8 cellular contexts compared by ENCODE assay signal in genomic region chr19:55703790-55704215, GRCh38. TPM values are rescaled to one million over a fixed set of nuclear protein-coding genes. Genes with fewer than 3 reads are reported as not detected.
DNase-seq lines count a peak whose midpoint lies in the region; ATAC-seq, FAIRE-seq and TF ChIP-seq lines count a peak whose summit lies in the region.

No MANE protein-coding gene starts in this region.

- no peak overlapping the region for H3K9ac ChIP-seq in NT2/D1 (ENCODE audit: insufficient read length, low read depth)

- peaks cover 25% of the 10 kb centered on the region for H3K36me3 Mint-ChIP-seq in activated naive CD8-positive, alpha-beta T cell treated with anti-CD3 and anti-CD28 coated beads, Interleukin-2, amount 50 U/mL, for 24 hours (ENCODE audit: low read depth)

- H3K27me3 ChIP-seq in BE2C (peaks cover 15% of the 10 kb centered on the region), NT2/D1 (ENCODE audit: insufficient read depth, insufficient read length) (peaks cover 4% of the 10 kb centered on the region)

- H3K27ac Mint-ChIP-seq in activated naive CD8-positive, alpha-beta T cell treated with anti-CD3 and anti-CD28 coated beads, Interleukin-2, amount 50 U/mL, for 24 hours = no peak overlapping the region

- no peaks in the 10 kb centered on the region for H3K9me3 ChIP-seq in BE2C
- no peaks in the 10 kb centered on the region for H3K9me3 ChIP-seq in NT2/D1 (ENCODE audit: insufficient read depth, low read length)

- peak; percentile 30 for ATAC-seq in activated naive CD8-positive, alpha-beta T cell treated with anti-CD3 and anti-CD28 coated beads, Interleukin-2, amount 50 U/mL, for 24 hours
- ATAC-seq in GM19351 (IDR thresholded peaks at IDR 0.05; ENCODE audit: unreplicated experiment) = no peak

- H3K4me3 Mint-ChIP-seq in activated naive CD8-positive, alpha-beta T cell treated with anti-CD3 and anti-CD28 coated beads, Interleukin-2, amount 50 U/mL, for 24 hours = no peak overlapping the region

- H3K4me1 ChIP-seq in BE2C (no peaks in the 10 kb centered on the region), NT2/D1 (ENCODE audit: insufficient read depth, insufficient read length) (no peaks in the 10 kb centered on the region)

- FAIRE-seq in RCC 7860 (lab: Jason Lieb, UNC) = no peak

- peak; percentile 71 for DNase-seq in BE2C
- peak; percentile 39 for DNase-seq in NT2/D1 (ENCODE audit: low read depth, low spot score)
- peak; percentile 57 for DNase-seq in activated naive CD8-positive, alpha-beta T cell treated with anti-CD3 and anti-CD28 coated beads, Interleukin-2, amount 50 U/mL, for 24 hours
- DNase-seq in iPS DF 4.7 (ENCODE audit: extremely low read depth, low spot score) = peak; percentile 46
- DNase-seq in stimulated activated CD4-positive, alpha-beta T cell treated with anti-CD3 and anti-CD28 coated beads, Interleukin-1b, Interleukin-23, amount 100 ng/mL, for 24 hours (ENCODE audit: low read depth in 4 of 4, low spot score in 1 of 4) = peak in 3 of 4 experiments; percentile 36 to 43 (median 42)
- no peak for DNase-seq in HuH-7 (ENCODE audit: low spot score)
- no peak for DNase-seq in RCC 7860 (ENCODE audit: low spot score)

- H3K36me3 ChIP-seq in BE2C = no peaks in the 10 kb centered on the region
- peaks cover 23% of the 10 kb centered on the region for H3K36me3 ChIP-seq in NT2/D1 (ENCODE audit: insufficient read depth, insufficient read length, low read length)

- H3K9me3 Mint-ChIP-seq in activated naive CD8-positive, alpha-beta T cell treated with anti-CD3 and anti-CD28 coated beads, Interleukin-2, amount 50 U/mL, for 24 hours = no peaks in the 10 kb centered on the region

- no peaks in the 10 kb centered on the region for H3K4me1 Mint-ChIP-seq in activated naive CD8-positive, alpha-beta T cell treated with anti-CD3 and anti-CD28 coated beads, Interleukin-2, amount 50 U/mL, for 24 hours

- H3K4me3 ChIP-seq in BE2C (ENCODE audit: low read depth, low read length) (no peak overlapping the region), NT2/D1 (ENCODE audit: insufficient read length, low read depth) (no peak overlapping the region)

- peak; percentile 90 for TF ChIP-seq CTCF in BE2C (IDR thresholded peaks at IDR 0.05; ENCODE audit: low read depth, low read length)

- no peaks in the 10 kb centered on the region for H3K27me3 Mint-ChIP-seq in activated naive CD8-positive, alpha-beta T cell treated with anti-CD3 and anti-CD28 coated beads, Interleukin-2, amount 50 U/mL, for 24 hours

RNA-seq across cellular contexts. Expression of gene EPN1, which starts 28.8 kb away (rescaled TPM):
- 358 TPM for polyA plus RNA-seq in BE2C (2012; ENCODE audit: insufficient read depth, insufficient read length, low read depth)

RNA-seq across cellular contexts. Expression of gene NLRP9, which starts 34.4 kb away (rescaled TPM):
- not detected for polyA plus RNA-seq in BE2C (2012; ENCODE audit: insufficient read depth, insufficient read length, low read depth)

RNA-seq across cellular contexts. Expression of gene U2AF2, which starts 49.0 kb away (rescaled TPM):
- polyA plus RNA-seq in BE2C (2012; ENCODE audit: insufficient read depth, insufficient read length, low read depth) = 543 TPM

RNA-seq across cellular contexts. Expression of gene RFPL4A, which starts 55.1 kb away (rescaled TPM):
- polyA plus RNA-seq in BE2C (2012; ENCODE audit: insufficient read depth, insufficient read length, low read depth) = not detected

RNA-seq across cellular contexts. Expression of gene CCDC106, which starts 55.8 kb away (rescaled TPM):
- polyA plus RNA-seq in BE2C (2012; ENCODE audit: insufficient read depth, insufficient read length, low read depth) = 51.0 TPM

Comparison
In these comparisons a context has a peak if more than half of its experiments do, and no peak if none do; other contexts are left out.
1. DNase-seq: peak in BE2C (single experiment), NT2/D1 (single experiment), activated naive CD8-positive, alpha-beta T cell treated with anti-CD3 and anti-CD28 coated beads, Interleukin-2, amount 50 U/mL, for 24 hours (single experiment), iPS DF 4.7 (single experiment) and stimulated activated CD4-positive, alpha-beta T cell treated with anti-CD3 and anti-CD28 coated beads, Interleukin-1b, Interleukin-23, amount 100 ng/mL, for 24 hours (3 of 4); none in HuH-7 (single experiment) and RCC 7860 (single experiment).